8 cellular contexts compared by ENCODE assay signal in the genomic region with DNA sequence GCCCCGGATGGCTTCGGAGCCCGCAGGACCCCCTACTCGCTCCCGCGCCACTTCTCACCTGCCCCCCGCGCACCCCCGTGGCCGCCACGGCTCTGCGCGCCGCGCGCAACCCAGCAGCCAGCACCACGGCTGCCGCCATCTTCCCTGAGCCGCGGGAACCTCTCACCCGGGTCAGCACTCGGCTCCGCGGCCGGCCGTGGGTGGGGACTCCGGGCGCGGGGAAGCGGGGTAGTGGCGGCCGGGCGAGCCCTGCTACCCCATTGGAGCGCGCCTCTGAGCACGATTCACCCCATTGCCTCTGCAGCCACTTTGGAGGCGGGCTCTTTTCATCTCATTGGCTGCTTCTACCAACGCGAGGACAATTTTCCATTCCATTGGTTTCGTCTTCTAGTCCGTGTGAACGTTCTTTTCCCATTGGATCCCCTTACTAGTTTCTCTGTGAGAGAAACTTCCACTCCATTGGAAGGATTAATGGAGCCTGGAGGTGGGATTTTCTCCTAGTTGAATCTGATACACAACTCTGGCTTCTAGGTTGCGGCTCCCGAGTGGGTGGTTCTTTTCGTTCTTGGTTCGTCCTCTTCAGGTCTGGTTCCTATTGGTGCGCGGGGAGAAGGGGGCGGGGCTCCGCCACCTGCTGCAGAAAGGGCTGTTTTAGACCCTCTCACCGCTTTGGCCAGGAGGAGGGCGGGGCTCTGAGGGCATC. TPM values are rescaled to one million over a fixed set of nuclear protein-coding genes. Genes with fewer than 3 reads are reported as not detected.
DNase-seq lines count a peak whose midpoint lies in the region; ATAC-seq, FAIRE-seq and TF ChIP-seq lines count a peak whose summit lies in the region.

A gene (minus strand): TSS at position 202 of the 703 bp plus-strand sequence. CDS start 63 bp downstream, at position 139.

- H3K9me3 ChIP-seq in pancreas: no peaks in the 10 kb centered on the region
- H3K9me3 ChIP-seq in tibial artery: no peaks in the 10 kb centered on the region

- H3K36me3 ChIP-seq in pancreas: no peaks in the 10 kb centered on the region
- no peaks in the 10 kb centered on the region for H3K36me3 ChIP-seq in tibial artery

- DNase-seq in GM12865 (ENCODE audit: low read depth) (peak; percentile 99), NCI-H1417 treated with DMSO at 0.1 percent for 48 hours (lab: John Stamatoyannopoulos, UW) (peak; percentile 98), SW480 (ENCODE audit: low spot score) (peak; percentile 98), Right ventricle myocardium inferior (ENCODE audit: missing footprints) (peak; percentile 98), pancreas (peak; percentile 94 to 98 (median 96)), tibial artery (peak; percentile 98 to 99)
- peak; percentile 96 for DNase-seq in activated naive CD8-positive, alpha-beta T cell treated with anti-CD3 and anti-CD28 coated beads, Interleukin-2, amount 50 U/mL, for 24 hours

- 0 to 1% methylated on average over 29 to 52 of the region's 52 CpGs for WGBS in pancreas, 2 donors

- H3K27ac Mint-ChIP-seq in activated naive CD8-positive, alpha-beta T cell treated with anti-CD3 and anti-CD28 coated beads, Interleukin-2, amount 50 U/mL, for 24 hours: peak within 1 kb of the TSS; percentile 98

- no peaks in the 10 kb centered on the region for H3K27me3 Mint-ChIP-seq in activated naive CD8-positive, alpha-beta T cell treated with anti-CD3 and anti-CD28 coated beads, Interleukin-2, amount 50 U/mL, for 24 hours

- intact Hi-C loops in Right ventricle myocardium inferior (cut with DNase I) (loop anchor here (10.0 kb wide), 1 partner anchor 650 kb away; a partner anchor contains a TSS), pancreas (cut with DNase I) (loop anchor here in 1 of 3 donors (10.0 kb wide), 1 partner anchor 60 kb away; a partner anchor contains a TSS), tibial artery (cut with DNase I; ENCODE audit: low total_unique reads) (loop anchor here (2.0 to 10.0 kb wide), 2 partner anchors 14 to 70 kb away; a partner anchor contains a TSS)

- peak within 1 kb of the TSS; percentile 83 for H3K4me3 ChIP-seq in GM12865 (ENCODE audit: low read depth, low read length)
- H3K4me3 ChIP-seq in pancreas: peak within 1 kb of the TSS; percentile 39 to 97 (median 84)
- peak within 1 kb of the TSS; percentile 72 to 90 for H3K4me3 ChIP-seq in tibial artery

- peaks cover 46% of the 10 kb centered on the region for H3K4me1 Mint-ChIP-seq in activated naive CD8-positive, alpha-beta T cell treated with anti-CD3 and anti-CD28 coated beads, Interleukin-2, amount 50 U/mL, for 24 hours

- no peaks in the 10 kb centered on the region for H3K9me3 Mint-ChIP-seq in activated naive CD8-positive, alpha-beta T cell treated with anti-CD3 and anti-CD28 coated beads, Interleukin-2, amount 50 U/mL, for 24 hours

- H3K4me1 ChIP-seq in pancreas (peaks cover 0 to 20% (median 9%) of the 10 kb centered on the region in 3 donors), tibial artery (peaks cover 0 to 38% (median 30%) of the 10 kb centered on the region in 4 donors)

- ATAC-seq in HG02763 (IDR thresholded peaks at IDR 0.05; ENCODE audit: unreplicated experiment) (peak; percentile 70), Right ventricle myocardium inferior (peak; percentile 95), pancreas (peak; percentile 87 to 94 (median 88))
- peak; percentile 86 for ATAC-seq in activated naive CD8-positive, alpha-beta T cell treated with anti-CD3 and anti-CD28 coated beads, Interleukin-2, amount 50 U/mL, for 24 hours

- peak; percentile 97 for FAIRE-seq in pancreas (lab: Jason Lieb, UNC)

- TF ChIP-seq CTCF in GM12865 (IDR thresholded peaks at IDR 0.05; ENCODE audit: insufficient read depth, low read depth, low read length, missing control alignments) (no peak), pancreas (IDR thresholded peaks at IDR 0.05) (no peak), tibial artery (IDR thresholded peaks at IDR 0.05) (no peak)

- H3K27me3 ChIP-seq in pancreas (no peaks in the 10 kb centered on the region), tibial artery (no peaks in the 10 kb centered on the region)

- H3K36me3 Mint-ChIP-seq in activated naive CD8-positive, alpha-beta T cell treated with anti-CD3 and anti-CD28 coated beads, Interleukin-2, amount 50 U/mL, for 24 hours (ENCODE audit: low read depth): no peaks in the 10 kb centered on the region

- peak within 1 kb of the TSS; percentile 93 for H3K4me3 Mint-ChIP-seq in activated naive CD8-positive, alpha-beta T cell treated with anti-CD3 and anti-CD28 coated beads, Interleukin-2, amount 50 U/mL, for 24 hours

- H3K27ac ChIP-seq in pancreas (peak within 1 kb of the TSS; percentile 92 to 100 (median 97)), tibial artery (peak within 1 kb of the TSS; percentile 90 to 97)

RNA-seq across cellular contexts. Expression of the gene that starts here (rescaled TPM):
- total RNA-seq in Right ventricle myocardium inferior (72.7 TPM), pancreas (10 to 100 TPM; 20.6 to 43.7 (median 29.7) TPM)
- polyA plus RNA-seq in pancreas: 10 to 100 TPM; 51.7 to 64.2 TPM

Comparison
In these comparisons a context has a peak if more than half of its experiments do, and no peak if none do; other contexts are left out.
1. Peak in every context shown above with its lines: DNase-seq, ATAC-seq, H3K4me3 ChIP-seq and H3K27ac ChIP-seq.